In the genomic region with DNA sequence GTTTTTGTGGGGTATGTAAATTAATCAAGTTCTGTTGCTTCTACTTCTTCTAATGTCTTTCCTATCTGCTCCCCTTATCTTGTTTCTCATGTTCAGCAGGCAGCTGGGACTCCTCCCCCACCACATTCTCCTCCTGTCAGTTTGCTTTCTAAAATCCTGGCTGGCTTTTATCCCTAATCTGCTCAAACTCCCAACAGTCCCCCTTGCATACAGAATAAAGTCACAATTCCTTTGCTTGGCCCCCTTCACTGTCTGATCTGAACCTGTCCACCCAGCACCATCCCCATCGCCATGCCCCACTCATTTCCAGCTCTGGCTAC, we compare ENCODE assay signal across 16 cellular contexts.
"Had no signal": no experiment of that assay in that cellular context is flagged by ENCODE, and none has a peak within 500 bp of the region (broad histone marks: within the 10 kb centered on the region; RNA-seq: fewer than 3 reads in every experiment).

No MANE protein-coding gene starts in this region.

- DNase-seq: activated CD4-positive, alpha-beta T cell treated with anti-CD3 and anti-CD28 coated beads for 1 hour; amniotic stem cell; colonic mucosa; effector CD4-positive, alpha-beta T cell; heart right ventricle; midbrain; stimulated activated naive CD8-positive, alpha-beta T cell treated with anti-CD3 and anti-CD28 coated beads, Interleukin-15, Interleukin-2, amounts not matched to agents 100 U/mL and 50 U/mL, for 24 hours; T-helper 17 cell; transverse colon had no signal

- H3K27ac ChIP-seq: colonic mucosa, esophagus muscularis mucosa, gastroesophageal sphincter, heart right ventricle, prostate gland, right atrium auricular region, transverse colon, VCaP had no signal

- H3K4me3 Mint-ChIP-seq: activated naive CD8-positive, alpha-beta T cell; central memory CD8-positive, alpha-beta T cell; T-helper 17 cell had no signal

- H3K4me1 ChIP-seq: colonic mucosa, prostate gland had no signal

- H3K4me3 ChIP-seq: colonic mucosa, esophagus muscularis mucosa, gastroesophageal sphincter, heart right ventricle, prostate gland, right atrium auricular region, transverse colon had no signal

- H3K9me3 ChIP-seq: colonic mucosa, esophagus muscularis mucosa, gastroesophageal sphincter, heart right ventricle, prostate gland, right atrium auricular region, transverse colon had no signal

- H3K27me3 ChIP-seq: colonic mucosa, right atrium auricular region had no signal

- H3K27ac Mint-ChIP-seq: activated naive CD8-positive, alpha-beta T cell; T-helper 17 cell had no signal

- H3K4me1 Mint-ChIP-seq: central memory CD8-positive, alpha-beta T cell had no signal

- H3K9me3 Mint-ChIP-seq: central memory CD8-positive, alpha-beta T cell had no signal

- H3K36me3 ChIP-seq: colonic mucosa, esophagus muscularis mucosa, gastroesophageal sphincter, heart right ventricle, prostate gland, right atrium auricular region, transverse colon had no signal
